In genomic region chr1:67838180-67838912, GRCh38 we compare ENCODE assay signal across 15 cellular contexts. TPM values are rescaled to one million over a fixed set of nuclear protein-coding genes. Genes with fewer than 3 reads are reported as not detected.
DNase-seq lines count a peak whose midpoint lies in the region; ATAC-seq, FAIRE-seq and TF ChIP-seq lines count a peak whose summit lies in the region.
"Had no signal": no experiment of that assay in that cellular context is flagged by ENCODE, and none has a peak within 500 bp of the region (broad histone marks: within the 10 kb centered on the region; RNA-seq: fewer than 3 reads in every experiment).

No MANE protein-coding gene starts in this region.

- peak overlapping the region; percentile 67 for H3K27ac Mint-ChIP-seq in HFFc6
- H3K27ac Mint-ChIP-seq in astrocyte (ENCODE audit: unreplicated experiment): no peak overlapping the region
- H3K27ac Mint-ChIP-seq: activated T-cell treated with anti-CD3 and anti-CD28 coated beads, Interleukin-2, amount 50 U/mL, for 24 hours; progenitor cell of endocrine pancreas had no signal

- H3K4me1 ChIP-seq in astrocyte (ENCODE audit: insufficient read depth, low read length) (peaks cover 46% of the 10 kb centered on the region), foreskin keratinocyte (peaks cover 72% of the 10 kb centered on the region), thoracic aorta (ENCODE audit: control insufficient read depth in 1 of 2, low read depth in 2 of 2) (peaks cover 48 to 77% of the 10 kb centered on the region in 2 donors), prostate gland (replicated peaks) (no peaks in the 10 kb centered on the region)

- intact Hi-C loops in prostate gland (cut with DNase I): loop anchor here (5.0 to 10.0 kb wide), 2 partner anchors 154 to 306 kb away; partner anchors contain the start of gene GADD45A

- H3K27me3 ChIP-seq in astrocyte (ENCODE audit: insufficient read depth, low read length) (no peaks in the 10 kb centered on the region), foreskin keratinocyte (no peaks in the 10 kb centered on the region), thoracic aorta (replicated peaks; ENCODE audit: insufficient read depth) (no peaks in the 10 kb centered on the region), prostate gland (replicated peaks; ENCODE audit: insufficient read depth) (no peaks in the 10 kb centered on the region)

- H4K20me1 ChIP-seq in astrocyte (ENCODE audit: insufficient read depth, low read length): no peaks in the 10 kb centered on the region

- no peak overlapping the region for H3K4me2 ChIP-seq in astrocyte (ENCODE audit: low read length)

- TF ChIP-seq CTCF in HFFc6 (IDR thresholded peaks at IDR 0.05) (no peak), astrocyte (IDR thresholded peaks at IDR 0.05; ENCODE audit: insufficient read depth, low read depth, low read length) (no peak), foreskin keratinocyte (conservative IDR thresholded peaks at IDR 0.05) (no peak), thoracic aorta (IDR thresholded peaks at IDR 0.05) (no peak), prostate gland (IDR thresholded peaks at IDR 0.05) (no peak)

- DNase-seq in HFFc6 (peak; percentile 44), astrocyte (ENCODE audit: low read depth) (peak; percentile 79), foreskin keratinocyte (peak in 1 of 2 donors; percentile 80), thoracic aorta (ENCODE audit: low spot score) (no peak), prostate gland (ENCODE audit: low spot score) (no peak), kidney glomerular epithelial cell (lab: John Stamatoyannopoulos, UW) (no peak), medulla oblongata (ENCODE audit: extremely low spot score) (no peak)
- DNase-seq: activated T-cell treated with anti-CD3 and anti-CD28 coated beads, Interleukin-2, amount 50 U/mL, for 24 hours; Caco-2; midbrain; NCI-H1048; NCI-H774 had no signal

- H3K27ac ChIP-seq in astrocyte (ENCODE audit: low read depth, low read length) (peak overlapping the region; percentile 33), foreskin keratinocyte (peak overlapping the region; percentile 65), thoracic aorta (peak overlapping the region; percentile 69 to 74), prostate gland (no peak overlapping the region)
- H3K27ac ChIP-seq: SK-N-MC had no signal

- H3K4me3 Mint-ChIP-seq in HFFc6: no peak overlapping the region
- no peak overlapping the region for H3K4me3 Mint-ChIP-seq in astrocyte (ENCODE audit: unreplicated experiment)
- H3K4me3 Mint-ChIP-seq: activated T-cell treated with anti-CD3 and anti-CD28 coated beads, Interleukin-2, amount 50 U/mL, for 24 hours had no signal

- H3K4me3 ChIP-seq in astrocyte (ENCODE audit: insufficient read depth, low read depth, low read length) (no peak overlapping the region), thoracic aorta (no peak overlapping the region), prostate gland (no peak overlapping the region)
- H3K4me3 ChIP-seq: SK-N-MC had no signal

- H3K36me3 ChIP-seq in astrocyte (ENCODE audit: insufficient read depth, low read length): no peaks in the 10 kb centered on the region
- H3K36me3 ChIP-seq in thoracic aorta: no peaks in the 10 kb centered on the region
- H3K36me3 ChIP-seq in prostate gland: no peaks in the 10 kb centered on the region

- no peaks in the 10 kb centered on the region for H3K36me3 Mint-ChIP-seq in HFFc6 (ENCODE audit: low read depth)
- no peaks in the 10 kb centered on the region for H3K36me3 Mint-ChIP-seq in astrocyte (ENCODE audit: low read depth, unreplicated experiment)

- H3K27me3 Mint-ChIP-seq in HFFc6 (ENCODE audit: insufficient read depth) (no peaks in the 10 kb centered on the region), astrocyte (ENCODE audit: low read depth, unreplicated experiment) (no peaks in the 10 kb centered on the region)

- H3K9me3 Mint-ChIP-seq in HFFc6: no peaks in the 10 kb centered on the region
- no peaks in the 10 kb centered on the region for H3K9me3 Mint-ChIP-seq in astrocyte (ENCODE audit: unreplicated experiment)
- H3K9me3 Mint-ChIP-seq: activated T-cell treated with anti-CD3 and anti-CD28 coated beads, Interleukin-2, amount 50 U/mL, for 24 hours had no signal

- 64% methylated on average over 5 of the region's 5 CpGs for WGBS in prostate gland

- peaks cover 76% of the 10 kb centered on the region for H3K4me1 Mint-ChIP-seq in HFFc6 (ENCODE audit: low read depth)
- peaks cover 28% of the 10 kb centered on the region for H3K4me1 Mint-ChIP-seq in astrocyte (ENCODE audit: low read depth, unreplicated experiment)

- no peak overlapping the region for H3K9ac ChIP-seq in astrocyte (ENCODE audit: low read length)

- H3K9me3 ChIP-seq in astrocyte (ENCODE audit: insufficient read depth, low read depth, low read length): no peaks in the 10 kb centered on the region
- H3K9me3 ChIP-seq in thoracic aorta: no peaks in the 10 kb centered on the region
- H3K9me3 ChIP-seq in prostate gland: no peaks in the 10 kb centered on the region
- H3K9me3 ChIP-seq: Caco-2 had no signal

- H3K79me2 ChIP-seq in astrocyte (ENCODE audit: insufficient read depth, low read length): peaks cover 5% of the 10 kb centered on the region

- no peak for TF ChIP-seq POLR2A in prostate gland (IDR thresholded peaks at IDR 0.05)

- ATAC-seq in foreskin keratinocyte: peak; percentile 49
- ATAC-seq in thoracic aorta (ENCODE audit: insufficient number of reproducible peaks, low FRiP score, low read depth): no peak
- ATAC-seq: activated CD4-positive, CD25-positive, alpha-beta regulatory T cell treated with anti-CD3 and anti-CD28 coated beads, Interleukin-2, amount 50 U/mL, for 24 hours had no signal

- H2AFZ ChIP-seq in astrocyte (ENCODE audit: low read depth, low read length): peak overlapping the region; percentile 20

- peak; percentile 54 for FAIRE-seq in astrocyte (lab: Jason Lieb, UNC)

RNA-seq across cellular contexts. Expression of gene GNG12, which starts 5.1 kb away (rescaled TPM):
- total RNA-seq in HFFc6 (2021; fragmentation: NEBNext Ultra II Directional; extraction: Animal tissue kit (Norgen Biotek cat#: 25700)): 100 to 1,000 TPM; 172 to 229 (median 198) TPM
- total RNA-seq in astrocyte (96.8 and 101 TPM in 2 replicates), foreskin keratinocyte (203 and 223 TPM in 2 replicates), thoracic aorta (100 to 1,000 TPM; 116 to 137 TPM), prostate gland (10 to 100 TPM; 49.4 to 61.5 TPM)
- 67.8 and 74.1 TPM in 2 replicates for polyA plus RNA-seq in foreskin keratinocyte

Comparison
In these comparisons a context has a peak if more than half of its experiments do, and no peak if none do; other contexts are left out.
1. DNase-seq: peak in HFFc6 (single experiment) and astrocyte (single experiment); none in thoracic aorta (single experiment), prostate gland (single experiment), kidney glomerular epithelial cell (single experiment) and medulla oblongata (single experiment).
2. H3K27ac ChIP-seq: peak in astrocyte (single experiment), foreskin keratinocyte (single experiment) and thoracic aorta (2 of 2); none in prostate gland (0 of 2).